1 cellular context compared by ENCODE assay signal in the genomic region with DNA sequence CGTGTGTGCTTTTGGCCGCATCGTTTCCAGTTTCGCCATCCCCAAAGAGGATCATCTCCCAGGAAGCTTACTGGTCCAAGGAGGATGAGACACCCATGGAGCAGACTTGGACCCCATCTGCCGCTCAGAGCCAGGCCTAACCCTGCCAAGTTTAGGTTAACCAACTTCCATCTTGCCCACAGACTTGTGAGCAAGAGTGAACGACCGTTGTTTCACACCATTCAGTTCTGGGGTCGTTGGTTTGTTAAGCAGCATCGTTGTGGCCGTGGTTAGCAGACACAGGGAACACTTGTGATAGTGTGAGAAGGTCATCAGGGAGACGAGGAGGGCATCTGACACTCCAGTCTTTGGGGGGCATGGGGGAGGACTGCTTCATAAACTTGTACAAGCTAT.
TF ChIP-seq lines count a peak whose summit lies in the region.

No MANE protein-coding gene starts in this region.

TF ChIP-seq in HepG2, 621 proteins besides CTCF, POLR2A, EP300 and RAD21 (continued from another document):
- TF ChIP-seq, protein P1, sequence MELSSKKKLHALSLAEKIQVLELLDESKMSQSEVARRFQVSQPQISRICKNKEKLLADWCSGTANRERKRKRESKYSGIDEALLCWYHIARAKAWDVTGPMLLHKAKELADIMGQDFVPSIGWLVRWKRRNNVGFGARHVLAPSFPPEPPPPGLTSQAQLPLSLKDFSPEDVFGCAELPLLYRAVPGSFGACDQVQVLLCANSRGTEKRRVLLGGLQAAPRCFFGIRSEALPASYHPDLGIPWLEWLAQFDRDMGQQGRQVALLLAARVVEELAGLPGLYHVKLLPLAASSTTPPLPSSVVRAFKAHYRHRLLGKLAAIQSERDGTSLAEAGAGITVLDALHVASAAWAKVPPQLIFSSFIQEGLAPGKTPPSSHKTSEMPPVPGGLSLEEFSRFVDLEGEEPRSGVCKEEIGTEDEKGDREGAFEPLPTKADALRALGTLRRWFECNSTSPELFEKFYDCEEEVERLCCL (CRISPR knock-in tag; IDR thresholded peaks at IDR 0.05; ENCODE audit: borderline replicate concordance) = no peak
- no peak for TF ChIP-seq ZKSCAN1 (IDR thresholded peaks at IDR 0.05; ENCODE audit: low read length)
- TF ChIP-seq TAF15 (IDR thresholded peaks at IDR 0.05; ENCODE audit: low read depth, low read length, poor library complexity, severe bottlenecking) = no peak
- TF ChIP-seq ZNF589 (CRISPR knock-in tag; conservative IDR thresholded peaks at IDR 0.05) = 0 out of 2 replicates have a peak, but pooled peaks have one; percentile 0
- no peak for TF ChIP-seq NFE2L1 (CRISPR knock-in tag; IDR thresholded peaks at IDR 0.05; ENCODE audit: borderline replicate concordance)
TF ChIP-seq in HepG2: peak in this region for 3.
